In genomic region chr11:63877658-63878241, GRCh38 we compare ENCODE assay signal across 20 cellular contexts. TPM values are rescaled to one million over a fixed set of nuclear protein-coding genes. Genes with fewer than 3 reads are reported as not detected.
DNase-seq lines count a peak whose midpoint lies in the region; TF ChIP-seq lines count a peak whose summit lies in the region.
"Had no signal": no experiment of that assay in that cellular context is flagged by ENCODE, and none has a peak within 500 bp of the region (broad histone marks: within the 10 kb centered on the region; RNA-seq: fewer than 3 reads in every experiment).

No MANE protein-coding gene starts in this region.

- H3K36me3 ChIP-seq in CD4-positive, alpha-beta memory T cell (ENCODE audit: insufficient read depth, low read length): peaks cover 8% of the 10 kb centered on the region
- H3K36me3 ChIP-seq: adrenal gland, cardiac muscle cell had no signal

- peak overlapping the region in 1 of 8 donors; percentile 26 for H3K4me3 Mint-ChIP-seq in CD4-positive, alpha-beta memory T cell
- H3K4me3 Mint-ChIP-seq in HFFc6: no peak overlapping the region
- H3K4me3 Mint-ChIP-seq in nephron progenitor cell: peak overlapping the region; percentile 7

- H3K9me3 Mint-ChIP-seq in CD4-positive, alpha-beta memory T cell: no peaks in the 10 kb centered on the region
- H3K9me3 Mint-ChIP-seq in HFFc6 (no peaks in the 10 kb centered on the region), nephron progenitor cell (no peaks in the 10 kb centered on the region)

- peak overlapping the region in 5 of 7 donors; percentile 16 to 82 (median 50) for H3K27ac Mint-ChIP-seq in CD4-positive, alpha-beta memory T cell
- H3K27ac Mint-ChIP-seq in HFFc6 (peak overlapping the region; percentile 47), nephron progenitor cell (no peak overlapping the region)

- peaks cover 0 to 13% of the 10 kb centered on the region in 2 donors for H3K36me3 Mint-ChIP-seq in CD4-positive, alpha-beta memory T cell
- no peaks in the 10 kb centered on the region; the same call in 1 of the 2 replicates for H3K36me3 Mint-ChIP-seq in HFFc6 (ENCODE audit: low read depth)
- peaks cover 17% of the 10 kb centered on the region for H3K36me3 Mint-ChIP-seq in nephron progenitor cell (ENCODE audit: low read depth)

- no peaks in the 10 kb centered on the region for H3K9me3 ChIP-seq in CD4-positive, alpha-beta memory T cell (ENCODE audit: control insufficient read depth in 1 of 2, low read length in 2 of 2)
- H3K9me3 ChIP-seq: adrenal gland, gastrocnemius medialis, mucosa of descending colon had no signal

- no peak overlapping the region for H3K27ac ChIP-seq in CD4-positive, alpha-beta memory T cell (ENCODE audit: low read depth, low read length)
- peak overlapping the region; percentile 52 for H3K27ac ChIP-seq in caudate nucleus (ENCODE audit: low read depth, low read length)
- H3K27ac ChIP-seq: cardiac muscle cell, gastrocnemius medialis had no signal

- intact Hi-C loops in CD4-positive, alpha-beta memory T cell (cut with micrococcal nuclease): no loop called here

- peaks cover 38 to 76% (median 60%) of the 10 kb centered on the region in 4 donors for H3K4me1 Mint-ChIP-seq in CD4-positive, alpha-beta memory T cell
- H3K4me1 Mint-ChIP-seq in HFFc6 (ENCODE audit: low read depth): peaks cover 36% of the 10 kb centered on the region
- peaks cover 74% of the 10 kb centered on the region for H3K4me1 Mint-ChIP-seq in nephron progenitor cell

- POLR2A ChIA-PET in CD4-positive, alpha-beta memory T cell (lab: Charles Lee; ENCODE audit: partially characterized antibody): interaction anchor here (0.7 to 1.5 kb wide), 2 partner anchors 10 to 11 kb away, joined by 3 to 7 read pairs; no protein-coding TSS in a partner anchor

- CTCF ChIA-PET in CD4-positive, alpha-beta memory T cell (lab: Charles Lee; ENCODE audit: partially characterized antibody): interaction anchor here (0.9 to 1.2 kb wide), 4 partner anchors 11 to 68 kb away, joined by 3 to 6 read pairs (median 4); no protein-coding TSS in a partner anchor

- DNase-seq in CD4-positive, alpha-beta memory T cell: no peak
- DNase-seq in HFFc6 (no peak), caudate nucleus (lab: John Stamatoyannopoulos, UW) (peak in 35 of 61 donors; percentile 10 to 81 (median 36)), nephron progenitor cell (no peak), NCI-H2227 (lab: John Stamatoyannopoulos, UW; ENCODE audit: unreplicated experiment) (no peak), SHP77 treated with DMSO at 0.1 percent for 48 hours (lab: John Stamatoyannopoulos, UW) (no peak)
- DNase-seq in activated effector memory CD4-positive, alpha-beta T cell treated with Interleukin-2 at 50 U/mL for 16 hours: no peak
- DNase-seq: activated CD4-positive, alpha-beta T cell treated with anti-CD3 and anti-CD28 coated beads, Interleukin-2, amount 50 U/mL, for 48 hours; adrenal gland; Calu3; gastrocnemius medialis; GOT3; Karpas-422; NCI-H2081; NCI-H526; occipital lobe; SIG-M5 had no signal

- peaks cover 67% of the 10 kb centered on the region for H3K4me1 ChIP-seq in CD4-positive, alpha-beta memory T cell (ENCODE audit: insufficient read depth, low read length)

- no peak overlapping the region for H3K4me3 ChIP-seq in CD4-positive, alpha-beta memory T cell (ENCODE audit: low read length in 2 of 2)
- H3K4me3 ChIP-seq: adrenal gland, cardiac muscle cell, gastrocnemius medialis, mucosa of descending colon had no signal

- TF ChIP-seq CTCF in HFFc6 (IDR thresholded peaks at IDR 0.05) (no peak), nephron progenitor cell (IDR thresholded peaks at IDR 0.05) (no peak)

- no peaks in the 10 kb centered on the region for H3K27me3 ChIP-seq in CD4-positive, alpha-beta memory T cell (ENCODE audit: insufficient read depth, low read length)
- H3K27me3 ChIP-seq: adrenal gland, cardiac muscle cell, gastrocnemius medialis had no signal

- no peaks in the 10 kb centered on the region for H3K27me3 Mint-ChIP-seq in CD4-positive, alpha-beta memory T cell
- H3K27me3 Mint-ChIP-seq in HFFc6 (ENCODE audit: insufficient read depth) (no peaks in the 10 kb centered on the region), nephron progenitor cell (ENCODE audit: low read depth, poor library complexity) (no peaks in the 10 kb centered on the region)

RNA-seq across cellular contexts. Expression of gene MARK2, which starts 38.8 kb away (rescaled TPM):
- total RNA-seq in CD4-positive, alpha-beta memory T cell: 10 to 100 TPM; 60.4 to 68.0 TPM
- polyA plus RNA-seq in CD4-positive, alpha-beta memory T cell: 10 to 100 TPM; 25.1 to 60.3 TPM
- 10 to 100 TPM; 26.4 to 29.9 (median 27.9) TPM for total RNA-seq in HFFc6 (2021; fragmentation: NEBNext Ultra II Directional; extraction: Animal tissue kit (Norgen Biotek cat#: 25700))

RNA-seq across cellular contexts. Expression of gene RCOR2, which starts 39.2 kb away (rescaled TPM):
- not detected for total RNA-seq in CD4-positive, alpha-beta memory T cell
- polyA plus RNA-seq in CD4-positive, alpha-beta memory T cell: not detected
- under 1 TPM; 0.34 to 0.72 (median 0.41) TPM for total RNA-seq in HFFc6 (2021; fragmentation: NEBNext Ultra II Directional; extraction: Animal tissue kit (Norgen Biotek cat#: 25700))
- total RNA-seq: T-helper 1 cell treated with Interleukin-12 subunit alpha and Interleukin-12 subunit beta and Interleukin-4 antibody, amounts not matched to agents 30 ng/mL and 1 ng/mL, for 36 hours had no signal

Comparison
In these comparisons a context has a peak if more than half of its experiments do, and no peak if none do; other contexts are left out.
1. DNase-seq: peak in caudate nucleus (35 of 61); none in CD4-positive, alpha-beta memory T cell (0 of 5), HFFc6 (single experiment), nephron progenitor cell (single experiment), activated effector memory CD4-positive, alpha-beta T cell treated with Interleukin-2 at 50 U/mL for 16 hours (single experiment), NCI-H2227 (single experiment) and SHP77 treated with DMSO at 0.1 percent for 48 hours (single experiment).